In genomic region chr1:89454845-89455521, GRCh38 we compare ENCODE assay signal across 8 cellular contexts.
DNase-seq lines count a peak whose midpoint lies in the region; ATAC-seq, FAIRE-seq and TF ChIP-seq lines count a peak whose summit lies in the region.

No MANE protein-coding gene starts in this region.

- TF ChIP-seq RAD21 in H1 (IDR thresholded peaks at IDR 0.05 in 1 of 2, conservative IDR thresholded peaks at IDR 0.05 in 1 of 2; ENCODE audit: low read depth in 2 of 2, low read length in 2 of 2), result peak; percentile 92

- no peak for TF ChIP-seq POLR2A in H1 (IDR thresholded peaks at IDR 0.05; ENCODE audit: control extremely low read depth in 1 of 2, low read depth in 2 of 2, low read length in 2 of 2)

- H3K9me3 ChIP-seq in H1 (ENCODE audit: insufficient read depth in 2 of 2, low read depth in 1 of 2, low read length in 1 of 2), result no peaks in the 10 kb centered on the region

- DNase-seq in COR-L47 (lab: John Stamatoyannopoulos, UW), result peak; percentile 62
- peak; percentile 39 for DNase-seq in HFFc6
- DNase-seq in NCI-H446 (lab: John Stamatoyannopoulos, UW), result peak; percentile 50 to 77
- DNase-seq in activated CD4-positive, alpha-beta T cell treated with anti-CD3 and anti-CD28 coated beads, Interleukin-2, amount 10 ng/mL, durations not matched to agents 24 days and 14 days, result peak; percentile 91
- DNase-seq in H1 (ENCODE audit: low read depth in 1 of 2, low spot score in 2 of 2), result peak in 1 of 2 experiments; percentile 52
- peak; percentile 52 for DNase-seq in mucosa of gallbladder (ENCODE audit: low spot score)
- peak; percentile 51 to 65 for DNase-seq in stimulated activated naive CD8-positive, alpha-beta T cell treated with anti-CD3 and anti-CD28 coated beads, Interleukin-15, amount 100 ng/mL, for 72 hours

- no peaks in the 10 kb centered on the region for H3K79me2 ChIP-seq in H1 (ENCODE audit: control insufficient read depth in 1 of 2, insufficient read depth in 2 of 2, low read length in 2 of 2)

- H4K91ac ChIP-seq in H1 (replicated peaks; ENCODE audit: insufficient read length, low read length), result no peak overlapping the region

- H3K4me2 ChIP-seq in H1 (ENCODE audit: insufficient read depth in 1 of 2, low read depth in 2 of 2, low read length in 2 of 2), result no peak overlapping the region

- H3K18ac ChIP-seq in H1 (ENCODE audit: extremely low read depth, low read length), result no peak overlapping the region

- TF ChIP-seq EP300 in H1 (IDR thresholded peaks at IDR 0.05; ENCODE audit: borderline replicate concordance in 1 of 2, low read depth in 2 of 2, low read length in 2 of 2), result no peak

- no peak overlapping the region for H3K27ac ChIP-seq in H1 (ENCODE audit: low read depth, low read length)

- H3K79me1 ChIP-seq in H1 (ENCODE audit: low read depth, low read length), result no peaks in the 10 kb centered on the region

- no peak overlapping the region for H3K4ac ChIP-seq in H1 (replicated peaks; ENCODE audit: insufficient read length, low read depth, low read length)

- no peaks in the 10 kb centered on the region for H3K36me3 Mint-ChIP-seq in HFFc6 (ENCODE audit: low read depth)
- no peaks in the 10 kb centered on the region for H3K36me3 Mint-ChIP-seq in activated CD4-positive, alpha-beta T cell treated with anti-CD3 and anti-CD28 coated beads, Interleukin-2, amount 10 ng/mL, durations not matched to agents 24 days and 14 days (ENCODE audit: low read depth)

- H3K27ac Mint-ChIP-seq in HFFc6, result no peak overlapping the region
- H3K27ac Mint-ChIP-seq in activated CD4-positive, alpha-beta T cell treated with anti-CD3 and anti-CD28 coated beads, Interleukin-2, amount 10 ng/mL, durations not matched to agents 24 days and 14 days, result no peak overlapping the region
- no peak overlapping the region for H3K27ac Mint-ChIP-seq in stimulated activated naive CD8-positive, alpha-beta T cell treated with anti-CD3 and anti-CD28 coated beads, Interleukin-15, amount 100 ng/mL, for 72 hours

- no peak overlapping the region for H3K23ac ChIP-seq in H1 (ENCODE audit: insufficient read length)

- no peaks in the 10 kb centered on the region for H3K23me2 ChIP-seq in H1 (ENCODE audit: low read depth, low read length)

- CTCF ChIA-PET in H1 (lab: Charles Lee; ENCODE audit: partially characterized antibody), result interaction anchor here (0.6 to 6.3 kb wide), 14 partner anchors 93 to 530 kb away, joined by 3 to 42 read pairs (median 5); no protein-coding TSS in a partner anchor

- peak; percentile 58 for FAIRE-seq in H1 (lab: Jason Lieb, UNC)

- POLR2A ChIA-PET in H1 (lab: Charles Lee; ENCODE audit: partially characterized antibody), result no interaction called here

- H2BK15ac ChIP-seq in H1 (ENCODE audit: low read length), result no peak overlapping the region

- no peaks in the 10 kb centered on the region for H3K36me3 ChIP-seq in H1 (ENCODE audit: control insufficient read depth in 2 of 4, insufficient read depth in 4 of 4, low read length in 3 of 4)

- no peaks in the 10 kb centered on the region for H4K20me1 ChIP-seq in H1 (replicated peaks in 1 of 2; ENCODE audit: control insufficient read depth in 1 of 2, insufficient read depth in 2 of 2, low read length in 2 of 2)

- no peak overlapping the region for H2BK5ac ChIP-seq in H1 (ENCODE audit: low read depth, low read length)

- no peak overlapping the region for H3K4me3 Mint-ChIP-seq in HFFc6
- H3K4me3 Mint-ChIP-seq in activated CD4-positive, alpha-beta T cell treated with anti-CD3 and anti-CD28 coated beads, Interleukin-2, amount 10 ng/mL, durations not matched to agents 24 days and 14 days, result no peak overlapping the region
- H3K4me3 Mint-ChIP-seq in stimulated activated naive CD8-positive, alpha-beta T cell treated with anti-CD3 and anti-CD28 coated beads, Interleukin-15, amount 100 ng/mL, for 72 hours, result no peak overlapping the region

- H4K8ac ChIP-seq in H1 (ENCODE audit: extremely low read depth, insufficient read depth, low read length), result no peak overlapping the region

- no peak overlapping the region for H3K4me3 ChIP-seq in H1 (ENCODE audit: extremely low read depth in 1 of 4, insufficient read depth in 2 of 4, low read depth in 3 of 4, low read length in 4 of 4)

- H2BK20ac ChIP-seq in H1 (ENCODE audit: low read length), result no peak overlapping the region

- intact Hi-C loops in activated CD4-positive, alpha-beta T cell treated with anti-CD3 and anti-CD28 coated beads, Interleukin-2, amount 10 ng/mL, durations not matched to agents 24 days and 14 days (cut with micrococcal nuclease), result loop anchor here (1.0 to 5.0 kb wide), 4 partner anchors 183 to 482 kb away; partner anchors contain the start of gene GBP5

- H2BK12ac ChIP-seq in H1 (ENCODE audit: low read depth, low read length), result no peak overlapping the region

- no peak overlapping the region for H3K9ac ChIP-seq in H1 (replicated peaks in 1 of 4; ENCODE audit: extremely low read depth in 1 of 4, low read depth in 3 of 4, low read length in 3 of 4)

- TF ChIP-seq CTCF in HFFc6 (IDR thresholded peaks at IDR 0.05) (peak; percentile 84), H1 (IDR thresholded peaks at IDR 0.05; ENCODE audit: control extremely low read depth in 1 of 3, insufficient read depth in 1 of 3, low read depth in 1 of 3, low read length in 3 of 3) (peak in 2 of 3 experiments; percentile 58 to 61; a peak in 3 of 4 replicates)

- H3K9me3 Mint-ChIP-seq in HFFc6, result no peaks in the 10 kb centered on the region
- H3K9me3 Mint-ChIP-seq in activated CD4-positive, alpha-beta T cell treated with anti-CD3 and anti-CD28 coated beads, Interleukin-2, amount 10 ng/mL, durations not matched to agents 24 days and 14 days, result no peaks in the 10 kb centered on the region
- no peaks in the 10 kb centered on the region for H3K9me3 Mint-ChIP-seq in stimulated activated naive CD8-positive, alpha-beta T cell treated with anti-CD3 and anti-CD28 coated beads, Interleukin-15, amount 100 ng/mL, for 72 hours

- peaks cover 15% of the 10 kb centered on the region for H3K4me1 Mint-ChIP-seq in HFFc6 (ENCODE audit: low read depth)
- H3K4me1 Mint-ChIP-seq in activated CD4-positive, alpha-beta T cell treated with anti-CD3 and anti-CD28 coated beads, Interleukin-2, amount 10 ng/mL, durations not matched to agents 24 days and 14 days, result peaks cover 23% of the 10 kb centered on the region
- H3K4me1 Mint-ChIP-seq in stimulated activated naive CD8-positive, alpha-beta T cell treated with anti-CD3 and anti-CD28 coated beads, Interleukin-15, amount 100 ng/mL, for 72 hours, result peaks cover 25% of the 10 kb centered on the region

- 62% methylated on average over 7 of the region's 7 CpGs; no CpG with 5 or more reads in 1 of the 2 experiments for WGBS in H1 (ENCODE audit: extremely low coverage in 1 of 2, insufficient coverage in 1 of 2, insufficient read length in 1 of 2, insufficient replicate concordance in 2 of 2, low coverage in 1 of 2, low lambda C conversion rate in 2 of 2, missing lambda C conversion rate in 1 of 2), 2 experiments

- no peak overlapping the region for H4K5ac ChIP-seq in H1 (ENCODE audit: insufficient read length, low read depth, low read length)

- no peak overlapping the region for H2BK120ac ChIP-seq in H1 (replicated peaks; ENCODE audit: low read depth, low read length)

- H3K27me3 Mint-ChIP-seq in HFFc6 (ENCODE audit: insufficient read depth), result peaks cover 3% of the 10 kb centered on the region; the same call in 1 of the 2 replicates
- peaks cover 38% of the 10 kb centered on the region for H3K27me3 Mint-ChIP-seq in activated CD4-positive, alpha-beta T cell treated with anti-CD3 and anti-CD28 coated beads, Interleukin-2, amount 10 ng/mL, durations not matched to agents 24 days and 14 days
- H3K27me3 Mint-ChIP-seq in stimulated activated naive CD8-positive, alpha-beta T cell treated with anti-CD3 and anti-CD28 coated beads, Interleukin-15, amount 100 ng/mL, for 72 hours, result peaks cover 49% of the 10 kb centered on the region

- no peak overlapping the region for H2AFZ ChIP-seq in H1 (ENCODE audit: low read length)

- H3K14ac ChIP-seq in H1 (ENCODE audit: insufficient read length), result no peak overlapping the region

- no peak overlapping the region for H2AK5ac ChIP-seq in H1 (ENCODE audit: low read depth, low read length)

- H3K4me1 ChIP-seq in H1 (replicated peaks in 1 of 4; ENCODE audit: control insufficient read depth in 3 of 4, insufficient read depth in 4 of 4, low read length in 3 of 4), result peaks cover 0 to 5% (median 4%) of the 10 kb centered on the region in 4 experiments; a peak in 4 of 7 replicates

- no peaks in the 10 kb centered on the region for H3K27me3 ChIP-seq in H1 (replicated peaks in 1 of 4; ENCODE audit: control insufficient read depth in 3 of 4, extremely low read depth in 1 of 4, insufficient read depth in 3 of 4, low read length in 3 of 4)

- no peak overlapping the region for H3K56ac ChIP-seq in H1 (replicated peaks; ENCODE audit: insufficient read length, low read depth, low read length)

- peak; percentile 64 for ATAC-seq in stimulated activated naive CD8-positive, alpha-beta T cell treated with anti-CD3 and anti-CD28 coated beads, Interleukin-15, amount 100 ng/mL, for 72 hours
- ATAC-seq in GM19455 (IDR thresholded peaks at IDR 0.05; ENCODE audit: unreplicated experiment), result no peak

TF ChIP-seq in H1, 55 proteins besides CTCF, POLR2A, EP300 and RAD21:
- TF ChIP-seq TBP (IDR thresholded peaks at IDR 0.05; ENCODE audit: low read depth, low read length) (no peak), RNF2 (IDR thresholded peaks at IDR 0.05; ENCODE audit: borderline replicate concordance, low read depth, low read length, missing control alignments, poor library complexity, severe bottlenecking) (no peak), CBX8 (IDR thresholded peaks at IDR 0.05; ENCODE audit: borderline replicate concordance, low read depth, low read length) (no peak), CHD2 (IDR thresholded peaks at IDR 0.05; ENCODE audit: low read length) (no peak), EGR1 (IDR thresholded peaks at IDR 0.05; ENCODE audit: borderline replicate concordance, low read depth, low read length) (no peak), JUN (IDR thresholded peaks at IDR 0.05; ENCODE audit: low read depth, low read length) (no peak), KDM5A (IDR thresholded peaks at IDR 0.05; ENCODE audit: low read length) (no peak), TAF1 (IDR thresholded peaks at IDR 0.05; ENCODE audit: low read depth, low read length) (no peak), CEBPB (IDR thresholded peaks at IDR 0.05; ENCODE audit: low read depth, low read length) (no peak), CBX5 (IDR thresholded peaks at IDR 0.05; ENCODE audit: low read depth, low read length) (no peak), E2F6 (IDR thresholded peaks at IDR 0.05) (no peak)
